21 cellular contexts compared by ENCODE assay signal in genomic region chr11:1931791-1932480, GRCh38. TPM values are rescaled to one million over a fixed set of nuclear protein-coding genes. Genes with fewer than 3 reads are reported as not detected.
DNase-seq lines count a peak whose midpoint lies in the region; ATAC-seq and TF ChIP-seq lines count a peak whose summit lies in the region.
"Had no signal": no experiment of that assay in that cellular context is flagged by ENCODE, and none has a peak within 500 bp of the region (broad histone marks: within the 10 kb centered on the region; RNA-seq: fewer than 3 reads in every experiment).

No MANE protein-coding gene starts in this region.

- H3K14ac ChIP-seq in neuronal stem cell (ENCODE audit: low read length), result no peak overlapping the region

- no peak overlapping the region for H2BK15ac ChIP-seq in neuronal stem cell (ENCODE audit: low read length)

- peak overlapping the region; percentile 78 for H2AFZ ChIP-seq in neuronal stem cell (ENCODE audit: low read length)

- DNase-seq in AG20443 (ENCODE audit: low spot score) (peak; percentile 10), RWPE2 (ENCODE audit: low spot score) (peak; percentile 27), left ventricle myocardium superior (peak; percentile 17), neuronal stem cell (ENCODE audit: low spot score) (no peak), T-helper 9 cell (no peak), NCI-H446 treated with DMSO at 0.1 percent for 48 hours (lab: John Stamatoyannopoulos, UW) (no peak), KG1 (lab: John Stamatoyannopoulos, UW) (no peak)
- DNase-seq: activated CD4-positive, alpha-beta T cell treated with anti-CD3 and anti-CD28 coated beads, Interleukin-2, amount 50 U/mL, for 1 hour; anterior cingulate cortex; effector memory CD4-positive, alpha-beta T cell; hippocampal formation; kidney glomerular epithelial cell; NCI-H1436; ovary; stimulated activated CD4-positive, alpha-beta T cell treated with anti-CD3 and anti-CD28 coated beads, Interleukin-2, amount 100 ng/mL, for 48 hours had no signal

- H3K9ac ChIP-seq in neuronal stem cell (ENCODE audit: low read depth, low read length, poor library complexity), result no peak overlapping the region

- no peaks in the 10 kb centered on the region for H3K79me1 ChIP-seq in neuronal stem cell (ENCODE audit: low read depth, low read length)

- H4K8ac ChIP-seq in neuronal stem cell (ENCODE audit: low read depth, low read length), result peak overlapping the region; percentile 4

- no peak overlapping the region for H2BK5ac ChIP-seq in neuronal stem cell (ENCODE audit: low read length)

- peak overlapping the region; percentile 80 for H3K18ac ChIP-seq in neuronal stem cell (ENCODE audit: low read length)

- intact Hi-C loops in left ventricle myocardium superior (cut with micrococcal nuclease), result no loop called here

- H3K23ac ChIP-seq in neuronal stem cell (ENCODE audit: low read depth, low read length, poor library complexity), result no peak overlapping the region

- H2BK120ac ChIP-seq in neuronal stem cell (ENCODE audit: low read depth, low read length), result no peak overlapping the region

- no peak overlapping the region for H3K4ac ChIP-seq in neuronal stem cell (ENCODE audit: low read length)

- no peak overlapping the region for H2AK5ac ChIP-seq in neuronal stem cell (ENCODE audit: low read depth, low read length)

- H3K36me3 ChIP-seq in RWPE2 (ENCODE audit: low read depth) (no peaks in the 10 kb centered on the region), neuronal stem cell (replicated peaks in 1 of 2; ENCODE audit: control insufficient read depth in 2 of 2, insufficient read depth in 2 of 2, low read length in 2 of 2) (no peaks in the 10 kb centered on the region)
- H3K36me3 ChIP-seq: ovary had no signal

- no peak overlapping the region for H4K91ac ChIP-seq in neuronal stem cell (ENCODE audit: low read depth, low read length, poor library complexity)

- peak overlapping the region; percentile 41 for H2BK12ac ChIP-seq in neuronal stem cell (ENCODE audit: low read length)

- no peak for TF ChIP-seq CTCF in RWPE2 (IDR thresholded peaks at IDR 0.05; ENCODE audit: poor library complexity, severe bottlenecking)

- H3K4me1 ChIP-seq in RWPE2 (ENCODE audit: insufficient read depth, poor library complexity, severe bottlenecking), result peaks cover 5% of the 10 kb centered on the region
- H3K4me1 ChIP-seq in neuronal stem cell (ENCODE audit: control insufficient read depth in 2 of 2, insufficient read depth in 1 of 2, low read depth in 1 of 2, low read length in 2 of 2), result peaks cover 10 to 11% of the 10 kb centered on the region in 2 donors

- no CpG with 5 or more reads among the region's 14 CpGs for WGBS in neuronal stem cell (ENCODE audit: extremely low coverage in 2 of 2, insufficient read length in 2 of 2, insufficient replicate concordance in 1 of 2), 2 donors

- H3K4me2 ChIP-seq in neuronal stem cell (ENCODE audit: insufficient read depth, low read length, poor library complexity, severe bottlenecking), result no peak overlapping the region

- H3K27ac ChIP-seq in RWPE2 (ENCODE audit: poor library complexity, severe bottlenecking), result no peak overlapping the region
- H3K27ac ChIP-seq in neuronal stem cell (replicated peaks; ENCODE audit: low read length), result no peak overlapping the region
- H3K27ac ChIP-seq: ovary had no signal

- H3K9me3 ChIP-seq in RWPE2 (ENCODE audit: severe bottlenecking) (no peaks in the 10 kb centered on the region), neuronal stem cell (replicated peaks in 1 of 2; ENCODE audit: control insufficient read depth in 2 of 2, insufficient read depth in 1 of 2, low read depth in 1 of 2, low read length in 2 of 2) (no peaks in the 10 kb centered on the region)
- H3K9me3 ChIP-seq: ovary had no signal

- ATAC-seq in RWPE2 (ENCODE audit: low read depth), result no peak
- ATAC-seq in left ventricle myocardium superior, result no peak
- ATAC-seq in GM21528 (IDR thresholded peaks at IDR 0.05; ENCODE audit: low FRiP score, unreplicated experiment), result no peak
- ATAC-seq: Panc1 had no signal

- H3K4me3 ChIP-seq in RWPE2 (ENCODE audit: severe bottlenecking) (no peak overlapping the region), neuronal stem cell (ENCODE audit: low read length in 2 of 2) (no peak overlapping the region)
- H3K4me3 ChIP-seq: ovary had no signal

- no peaks in the 10 kb centered on the region for H3K27me3 ChIP-seq in RWPE2 (ENCODE audit: insufficient read depth, poor library complexity, severe bottlenecking)
- peaks cover 0 to 3% (median 0%) of the 10 kb centered on the region in 3 experiments for H3K27me3 ChIP-seq in neuronal stem cell (ENCODE audit: control insufficient read depth in 3 of 3, insufficient read depth in 3 of 3, low read depth in 1 of 3, low read length in 3 of 3)
- H3K27me3 ChIP-seq: ovary had no signal

RNA-seq across cellular contexts. Expression of gene TNNT3, which starts 12.4 kb away (rescaled TPM):
- 46.1 TPM for total RNA-seq in left ventricle myocardium superior
- 0.49 TPM for polyA plus RNA-seq in neuronal stem cell (2013, experiment 1 of 2)
- 0.32 TPM for polyA plus RNA-seq in neuronal stem cell (2013, experiment 2 of 2)
- total RNA-seq: fibroblast of lung, M059J had no signal
- polyA plus RNA-seq: fibroblast of lung had no signal

RNA-seq across cellular contexts. Expression of gene MRPL23, which starts 15.2 kb away (rescaled TPM):
- 102 TPM for total RNA-seq in left ventricle myocardium superior
- polyA plus RNA-seq in neuronal stem cell (2013, experiment 1 of 2), result 89.1 TPM
- 89.3 TPM for polyA plus RNA-seq in neuronal stem cell (2013, experiment 2 of 2)

RNA-seq across cellular contexts. Expression of gene PRR33, which starts 40.2 kb away (rescaled TPM):
- 4.4 TPM for total RNA-seq in left ventricle myocardium superior
- not detected for polyA plus RNA-seq in neuronal stem cell (2013, experiment 1 of 2)
- not detected for polyA plus RNA-seq in neuronal stem cell (2013, experiment 2 of 2)
- total RNA-seq: cerebellum, fibroblast of lung, M059J, mononuclear cell, ovary had no signal
- polyA plus RNA-seq: fibroblast of lung had no signal

Comparison
In these comparisons a context has a peak if more than half of its experiments do, and no peak if none do; other contexts are left out.
1. DNase-seq: peak in AG20443 (single experiment), RWPE2 (single experiment) and left ventricle myocardium superior (single experiment); none in neuronal stem cell (single experiment), T-helper 9 cell (single experiment), NCI-H446 treated with DMSO at 0.1 percent for 48 hours (single experiment) and KG1 (single experiment).